10 cellular contexts compared by ENCODE assay signal in genomic region chr6:134247271-134247833, GRCh38.
DNase-seq lines count a peak whose midpoint lies in the region; ATAC-seq and TF ChIP-seq lines count a peak whose summit lies in the region.
"Had no signal": no experiment of that assay in that cellular context is flagged by ENCODE, and none has a peak within 500 bp of the region (broad histone marks: within the 10 kb centered on the region; RNA-seq: fewer than 3 reads in every experiment).

No MANE protein-coding gene starts in this region.

- no peaks in the 10 kb centered on the region for H4K20me1 ChIP-seq in osteoblast (ENCODE audit: insufficient read depth, low read length)

- H3K79me2 ChIP-seq in osteoblast (ENCODE audit: insufficient read depth, low read length) = no peaks in the 10 kb centered on the region

- H3K36me3 ChIP-seq in thymus (ENCODE audit: control insufficient read depth, insufficient read depth) = no peaks in the 10 kb centered on the region
- no peaks in the 10 kb centered on the region for H3K36me3 ChIP-seq in osteoblast (ENCODE audit: insufficient read depth, low read length)
- H3K36me3 ChIP-seq: heart left ventricle had no signal

- H3K27ac ChIP-seq in thymus (ENCODE audit: low read depth) = peak overlapping the region; percentile 74
- no peak overlapping the region for H3K27ac ChIP-seq in osteoblast (ENCODE audit: low read depth, low read length)

- ATAC-seq in GM19035 (IDR thresholded peaks at IDR 0.05; ENCODE audit: unreplicated experiment) = peak; percentile 97
- peak; percentile 92 for ATAC-seq in HG03097 (IDR thresholded peaks at IDR 0.05; ENCODE audit: low FRiP score, unreplicated experiment)

- peak; percentile 54 to 55 for DNase-seq in activated CD4-positive, alpha-beta T cell treated with anti-CD3 and anti-CD28 coated beads, Interleukin-2, amount 50 U/mL, for 4 hours
- DNase-seq in kidney tubule cell (ENCODE audit: low spot score) = peak; percentile 65
- DNase-seq in medulla oblongata (ENCODE audit: extremely low spot score) = no peak
- no peak for DNase-seq in osteoblast (ENCODE audit: insufficient read length, low spot score, missing footprints)
- no peak for DNase-seq in NCI-H1436 treated with DMSO at 0.1 percent for 48 hours (lab: John Stamatoyannopoulos, UW)
- DNase-seq: heart left ventricle, IMR-90 had no signal

- no peak for TF ChIP-seq CTCF in osteoblast (IDR thresholded peaks at IDR 0.05; ENCODE audit: extremely low read depth, low read depth, low read length)

- no peak overlapping the region for H2AFZ ChIP-seq in osteoblast (ENCODE audit: low read length)

- H3K27me3 ChIP-seq in thymus (ENCODE audit: control insufficient read depth, insufficient read depth) (no peaks in the 10 kb centered on the region), osteoblast (ENCODE audit: insufficient read depth, low read length) (no peaks in the 10 kb centered on the region)
- H3K27me3 ChIP-seq: heart left ventricle had no signal

- H3K4me3 ChIP-seq in thymus (ENCODE audit: low read length) (no peak overlapping the region), osteoblast (ENCODE audit: insufficient read depth, low read length) (no peak overlapping the region)
- H3K4me3 ChIP-seq: heart left ventricle had no signal

- no peak overlapping the region for H3K4me2 ChIP-seq in osteoblast (ENCODE audit: insufficient read depth, low read length)

- H3K9me3 ChIP-seq in thymus (ENCODE audit: control insufficient read depth) (no peaks in the 10 kb centered on the region), osteoblast (ENCODE audit: low read depth, low read length) (no peaks in the 10 kb centered on the region)
- H3K9me3 ChIP-seq: heart left ventricle had no signal

- H3K4me1 ChIP-seq in thymus (ENCODE audit: control insufficient read depth, insufficient read depth, low read length) (peaks cover 24% of the 10 kb centered on the region), osteoblast (ENCODE audit: insufficient read depth, low read length) (peaks cover 7% of the 10 kb centered on the region)

- 18% methylated on average over 5 of the region's 5 CpGs for WGBS in thymus

Comparison
In these comparisons a context has a peak if more than half of its experiments do, and no peak if none do; other contexts are left out.
1. DNase-seq: peak in activated CD4-positive, alpha-beta T cell treated with anti-CD3 and anti-CD28 coated beads, Interleukin-2, amount 50 U/mL, for 4 hours (2 of 2) and kidney tubule cell (single experiment); none in medulla oblongata (single experiment), osteoblast (single experiment) and NCI-H1436 treated with DMSO at 0.1 percent for 48 hours (single experiment).